ENCODE assay signal across 18 cellular contexts in genomic region chr6:90534337-90535025, GRCh38.
"Had no signal": no experiment of that assay in that cellular context is flagged by ENCODE, and none has a peak within 500 bp of the region (broad histone marks: within the 10 kb centered on the region; RNA-seq: fewer than 3 reads in every experiment).

No MANE protein-coding gene starts in this region.

- ATAC-seq: esophagus mucosa, pancreas, psoas muscle had no signal

- DNase-seq: activated B cell treated with CpG ODN at 0.5 μM for 24 hours; activated CD4-positive, alpha-beta T cell treated with anti-CD3 and anti-CD28 coated beads, Interleukin-2, amount 50 U/mL, for 1 hour; activated gamma-delta T cell; activated T-cell treated with anti-CD3 and anti-CD28 coated beads, Interleukin-2, amount 50 U/mL, for 1 hour; effector memory CD4-positive, alpha-beta T cell; glutamatergic neuron; hippocampal formation; left ventricle myocardium inferior; nephron progenitor cell; pancreas; psoas muscle; stimulated activated CD4-positive, alpha-beta T cell treated with anti-CD3 and anti-CD28 coated beads, Interleukin-4, amount 100 ng/mL, for 24 hours; tibial artery had no signal

- H3K9me3 Mint-ChIP-seq: activated B cell treated with CpG ODN at 0.5 μM for 24 hours; activated naive CD4-positive, alpha-beta T cell treated with anti-CD3 and anti-CD28 coated beads, Interleukin-2, amount 50 U/mL, for 72 hours; central memory CD8-positive, alpha-beta T cell; mesothelial cell of epicardium; nephron progenitor cell; stimulated activated naive CD8-positive, alpha-beta T cell treated with anti-CD3 and anti-CD28 coated beads, Interleukin-15, Interleukin-2, amounts not matched to agents 100 ng/mL and 50 ng/mL, for 24 hours had no signal

- H3K4me3 Mint-ChIP-seq: activated B cell treated with CpG ODN at 0.5 μM for 24 hours; central memory CD8-positive, alpha-beta T cell; mesothelial cell of epicardium; nephron progenitor cell; stimulated activated naive CD8-positive, alpha-beta T cell treated with anti-CD3 and anti-CD28 coated beads, Interleukin-15, Interleukin-2, amounts not matched to agents 100 ng/mL and 50 ng/mL, for 24 hours had no signal

- H3K4me1 Mint-ChIP-seq: central memory CD8-positive, alpha-beta T cell had no signal

- H3K36me3 Mint-ChIP-seq: activated naive CD4-positive, alpha-beta T cell treated with anti-CD3 and anti-CD28 coated beads, Interleukin-2, amount 50 U/mL, for 72 hours had no signal

- H3K27me3 Mint-ChIP-seq: activated B cell treated with CpG ODN at 0.5 μM for 24 hours; central memory CD8-positive, alpha-beta T cell; stimulated activated naive CD8-positive, alpha-beta T cell treated with anti-CD3 and anti-CD28 coated beads, Interleukin-15, Interleukin-2, amounts not matched to agents 100 ng/mL and 50 ng/mL, for 24 hours had no signal

- H3K27ac Mint-ChIP-seq: activated B cell treated with CpG ODN at 0.5 μM for 24 hours; mesothelial cell of epicardium; nephron progenitor cell; stimulated activated naive CD8-positive, alpha-beta T cell treated with anti-CD3 and anti-CD28 coated beads, Interleukin-15, Interleukin-2, amounts not matched to agents 100 ng/mL and 50 ng/mL, for 24 hours had no signal
